ENCODE assay signal across 8 cellular contexts in the genomic region with DNA sequence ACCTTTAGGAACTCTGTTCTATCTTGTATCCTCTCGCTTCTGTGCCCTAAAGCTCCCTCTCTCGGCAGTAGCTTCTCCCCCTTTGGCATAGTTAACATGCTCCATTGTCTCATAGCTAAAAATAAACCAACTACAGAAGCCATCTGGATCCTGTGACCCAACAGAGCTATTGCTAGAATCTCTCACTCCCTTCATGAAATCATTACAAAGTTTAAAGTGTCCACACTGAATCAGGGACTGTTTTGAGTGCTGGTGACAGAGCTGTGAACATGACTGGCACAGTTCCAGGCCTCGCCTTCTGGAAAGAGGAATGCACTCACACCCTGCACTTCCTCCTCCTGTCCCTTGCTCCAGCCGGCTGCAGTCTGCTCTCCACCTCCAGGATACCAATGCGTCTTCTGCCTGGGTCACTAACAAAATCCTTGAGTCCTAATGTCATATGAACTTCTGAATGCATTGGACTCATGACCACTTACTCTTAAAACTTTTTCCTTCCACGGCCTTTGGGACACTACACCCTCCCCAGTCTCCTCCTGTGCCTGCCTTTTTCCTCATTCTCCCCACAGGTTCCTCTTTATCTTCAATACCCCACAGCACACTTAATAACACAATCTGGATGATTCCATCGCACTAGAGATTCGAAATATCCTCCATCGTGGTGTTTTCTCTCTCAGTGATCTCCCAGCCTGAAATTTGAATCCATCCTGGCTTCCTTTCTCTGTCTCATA. TPM values are rescaled to one million over a fixed set of nuclear protein-coding genes. Genes with fewer than 3 reads are reported as not detected.
DNase-seq lines count a peak whose midpoint lies in the region; ATAC-seq and FAIRE-seq lines count a peak whose summit lies in the region.

No MANE protein-coding gene starts in this region.

- H3K9me3 Mint-ChIP-seq in activated CD4-positive, alpha-beta T cell treated with anti-CD3 and anti-CD28 coated beads for 36 hours (ENCODE audit: low read depth) = no peaks in the 10 kb centered on the region
- no peaks in the 10 kb centered on the region for H3K9me3 Mint-ChIP-seq in activated CD4-positive, alpha-beta memory T cell treated with anti-CD3 and anti-CD28 coated beads, Interleukin-2, amount 10 ng/mL, durations not matched to agents 7 days and 5 days

- H3K4me3 ChIP-seq in SJCRH30 = no peak overlapping the region; the same call in 1 of the 2 replicates
- H3K4me3 ChIP-seq in small intestine (ENCODE audit: low read depth in 1 of 2, low read length in 2 of 2) = no peak overlapping the region

- WGBS in small intestine, 3 donors = 4 to 19% (median 17%) methylated on average over 9 of the region's 9 CpGs

- peaks cover 4% of the 10 kb centered on the region for H3K27me3 Mint-ChIP-seq in activated CD4-positive, alpha-beta T cell treated with anti-CD3 and anti-CD28 coated beads for 36 hours
- H3K27me3 Mint-ChIP-seq in activated CD4-positive, alpha-beta memory T cell treated with anti-CD3 and anti-CD28 coated beads, Interleukin-2, amount 10 ng/mL, durations not matched to agents 7 days and 5 days = no peaks in the 10 kb centered on the region

- H3K4me1 Mint-ChIP-seq in activated CD4-positive, alpha-beta T cell treated with anti-CD3 and anti-CD28 coated beads for 36 hours = no peaks in the 10 kb centered on the region
- no peaks in the 10 kb centered on the region for H3K4me1 Mint-ChIP-seq in activated CD4-positive, alpha-beta memory T cell treated with anti-CD3 and anti-CD28 coated beads, Interleukin-2, amount 10 ng/mL, durations not matched to agents 7 days and 5 days

- H3K4me1 ChIP-seq in SJCRH30 = peaks cover 5% of the 10 kb centered on the region; the same call in 1 of the 2 replicates
- H3K4me1 ChIP-seq in small intestine (ENCODE audit: control insufficient read depth in 2 of 2, insufficient read depth in 1 of 2, low read depth in 1 of 2, low read length in 1 of 2) = peaks cover 3 to 7% of the 10 kb centered on the region in 2 donors

- H3K36me3 ChIP-seq in SJCRH30 = no peaks in the 10 kb centered on the region
- no peaks in the 10 kb centered on the region for H3K36me3 ChIP-seq in small intestine (ENCODE audit: control insufficient read depth in 2 of 2, insufficient read depth in 2 of 2, low read length in 2 of 2)

- H3K27ac Mint-ChIP-seq in activated CD4-positive, alpha-beta T cell treated with anti-CD3 and anti-CD28 coated beads for 36 hours = no peak overlapping the region
- no peak overlapping the region for H3K27ac Mint-ChIP-seq in activated CD4-positive, alpha-beta memory T cell treated with anti-CD3 and anti-CD28 coated beads, Interleukin-2, amount 10 ng/mL, durations not matched to agents 7 days and 5 days

- H3K27me3 ChIP-seq in SJCRH30 (no peaks in the 10 kb centered on the region), small intestine (ENCODE audit: control insufficient read depth in 2 of 2, insufficient read depth in 2 of 2, low read length in 2 of 2) (no peaks in the 10 kb centered on the region)

- FAIRE-seq in small intestine (lab: Jason Lieb, UNC) (no peak), GM19239 (lab: Jason Lieb, UNC) (no peak)

- POLR2A ChIA-PET in activated CD4-positive, alpha-beta T cell treated with anti-CD3 and anti-CD28 coated beads for 36 hours (lab: Charles Lee) = no interaction called here
- POLR2A ChIA-PET in activated CD4-positive, alpha-beta memory T cell treated with anti-CD3 and anti-CD28 coated beads, Interleukin-2, amount 10 ng/mL, durations not matched to agents 7 days and 5 days (lab: Charles Lee) = no interaction called here

- H3K27ac ChIP-seq in SJCRH30 (no peak overlapping the region), small intestine (ENCODE audit: low read depth in 1 of 2, low read length in 1 of 2) (peak overlapping the region; percentile 80 to 88)

- H3K9me3 ChIP-seq in SJCRH30 (replicated peaks) = peaks cover 4% of the 10 kb centered on the region; the same call in 1 of the 2 replicates
- no peaks in the 10 kb centered on the region for H3K9me3 ChIP-seq in small intestine (ENCODE audit: control insufficient read depth, low read depth)

- CTCF ChIA-PET in activated CD4-positive, alpha-beta T cell treated with anti-CD3 and anti-CD28 coated beads for 36 hours (lab: Charles Lee) = no interaction called here
- CTCF ChIA-PET in activated CD4-positive, alpha-beta memory T cell treated with anti-CD3 and anti-CD28 coated beads, Interleukin-2, amount 10 ng/mL, durations not matched to agents 7 days and 5 days (lab: Charles Lee) = interaction anchor here (1.1 kb wide), 1 partner anchor 316 kb away, joined by 3 read pairs; no protein-coding TSS in a partner anchor

- peak; percentile 96 for ATAC-seq in left ventricle myocardium superior
- no peak for ATAC-seq in GM21526 (IDR thresholded peaks at IDR 0.05; ENCODE audit: low FRiP score, unreplicated experiment)
- no peak for ATAC-seq in activated CD4-positive, alpha-beta T cell treated with anti-CD3 and anti-CD28 coated beads for 36 hours

- no peaks in the 10 kb centered on the region for H3K36me3 Mint-ChIP-seq in activated CD4-positive, alpha-beta T cell treated with anti-CD3 and anti-CD28 coated beads for 36 hours (ENCODE audit: low read depth)
- no peaks in the 10 kb centered on the region for H3K36me3 Mint-ChIP-seq in activated CD4-positive, alpha-beta memory T cell treated with anti-CD3 and anti-CD28 coated beads, Interleukin-2, amount 10 ng/mL, durations not matched to agents 7 days and 5 days (ENCODE audit: low read depth)

- intact Hi-C loops in left ventricle myocardium superior (cut with micrococcal nuclease) = no loop called here
- intact Hi-C loops in activated CD4-positive, alpha-beta T cell treated with anti-CD3 and anti-CD28 coated beads for 36 hours (cut with DNase I, micrococcal nuclease) = no loop called here

- DNase-seq in HPDE6-E6E7 (ENCODE audit: extremely low spot score) (peak; percentile 45), SJCRH30 (peak; percentile 45 to 57), left ventricle myocardium superior (peak; percentile 92), small intestine (peak; percentile 96), GM19239 (ENCODE audit: insufficient read length, low spot score) (no peak)
- DNase-seq in activated CD4-positive, alpha-beta T cell treated with anti-CD3 and anti-CD28 coated beads for 36 hours = no peak
- DNase-seq in activated CD4-positive, alpha-beta memory T cell treated with anti-CD3 and anti-CD28 coated beads, Interleukin-2, amount 10 ng/mL, durations not matched to agents 7 days and 5 days = no peak

- no peak overlapping the region for H3K4me3 Mint-ChIP-seq in activated CD4-positive, alpha-beta T cell treated with anti-CD3 and anti-CD28 coated beads for 36 hours
- no peak overlapping the region for H3K4me3 Mint-ChIP-seq in activated CD4-positive, alpha-beta memory T cell treated with anti-CD3 and anti-CD28 coated beads, Interleukin-2, amount 10 ng/mL, durations not matched to agents 7 days and 5 days

RNA-seq across cellular contexts. Expression of gene PLBD1, which starts 13.2 kb away (rescaled TPM):
- total RNA-seq in SJCRH30 (2014; rRNA removed; shearing (Covaris generic)) = not detected in 2 replicates
- 24.7 TPM for total RNA-seq in left ventricle myocardium superior
- polyA plus RNA-seq in small intestine = 10 to 100 TPM in 1 of 3 donors, 1 to 10 TPM in 2; 7.8 to 26.9 (median 9.6) TPM
- total RNA-seq in activated CD4-positive, alpha-beta T cell treated with anti-CD3 and anti-CD28 coated beads for 36 hours = not detected
- total RNA-seq in activated CD4-positive, alpha-beta memory T cell treated with anti-CD3 and anti-CD28 coated beads, Interleukin-2, amount 10 ng/mL, durations not matched to agents 7 days and 5 days = not detected

Comparison
In these comparisons a context has a peak if more than half of its experiments do, and no peak if none do; other contexts are left out.
1. DNase-seq: peak in HPDE6-E6E7 (single experiment), SJCRH30 (2 of 2), left ventricle myocardium superior (single experiment) and small intestine (single experiment); none in GM19239 (single experiment), activated CD4-positive, alpha-beta T cell treated with anti-CD3 and anti-CD28 coated beads for 36 hours (single experiment) and activated CD4-positive, alpha-beta memory T cell treated with anti-CD3 and anti-CD28 coated beads, Interleukin-2, amount 10 ng/mL, durations not matched to agents 7 days and 5 days (single experiment).
2. RNA of gene PLBD1, which starts 13.2 kb away (total RNA-seq): 24.7 TPM in left ventricle myocardium superior (single experiment); not detected in activated CD4-positive, alpha-beta T cell treated with anti-CD3 and anti-CD28 coated beads for 36 hours, not detected in activated CD4-positive, alpha-beta memory T cell treated with anti-CD3 and anti-CD28 coated beads, Interleukin-2, amount 10 ng/mL, durations not matched to agents 7 days and 5 days and not detected in SJCRH30; every median in the first group is over 10 times any median in the second.